ENCODE assay signal across 2 cellular contexts in genomic region chrX:150037041-150037440, GRCh38.
A peak's percentile ranks its signal among the peaks of the same experiment; 100 is the strongest.
TF ChIP-seq lines count a peak whose summit lies in the region.

No MANE protein-coding gene starts in this region.

TF ChIP-seq in IMR-90, 13 proteins besides CTCF, POLR2A, EP300 and RAD21:
- TF ChIP-seq NFE2L2 (IDR thresholded peaks at IDR 0.05; ENCODE audit: low read depth, low read length) (no peak), BHLHE40 (IDR thresholded peaks at IDR 0.05; ENCODE audit: low read depth, low read length) (peak; percentile 48), CHD1 (IDR thresholded peaks at IDR 0.05; ENCODE audit: low read depth, low read length) (no peak)
TF ChIP-seq in IMR-90: peak in this region for 1.

TF ChIP-seq in HepG2, 621 proteins besides CTCF, POLR2A, EP300 and RAD21 (continues in another document):
- TF ChIP-seq KAT2B (IDR thresholded peaks at IDR 0.05; ENCODE audit: borderline replicate concordance, low read depth, low read length) (no peak), NFAT5 (CRISPR knock-in tag; IDR thresholded peaks at IDR 0.05) (no peak), GABPA (IDR thresholded peaks at IDR 0.05; ENCODE audit: low read depth, low read length) (no peak), GABPA (CRISPR knock-in tag; IDR thresholded peaks at IDR 0.05; ENCODE audit: low read depth) (peak; percentile 30; the same call in 1 of the 2 replicates), ZNF121 (CRISPR knock-in tag; IDR thresholded peaks at IDR 0.05) (no peak), SNAI1 (CRISPR knock-in tag; IDR thresholded peaks at IDR 0.05; ENCODE audit: borderline replicate concordance) (no peak), ZNF550 (CRISPR knock-in tag; IDR thresholded peaks at IDR 0.05; ENCODE audit: borderline replicate concordance) (no peak), RFX5 (IDR thresholded peaks at IDR 0.05; ENCODE audit: low read depth, low read length) (no peak), NR2F1 (CRISPR knock-in tag; IDR thresholded peaks at IDR 0.05) (peak; percentile 86 to 87), FOXK1 (CRISPR knock-in tag; IDR thresholded peaks at IDR 0.05; ENCODE audit: borderline replicate concordance, low read depth) (peak; percentile 27; the same call in 1 of the 2 replicates), FUBP1 (CRISPR knock-in tag; IDR thresholded peaks at IDR 0.05; ENCODE audit: borderline replicate concordance) (no peak), NFIC (IDR thresholded peaks at IDR 0.05; ENCODE audit: low read length) (0 out of 2 replicates have a peak, but pooled peaks have one; percentile 40), DMTF1 (CRISPR knock-in tag; IDR thresholded peaks at IDR 0.05) (no peak), ZSCAN29 (CRISPR knock-in tag; conservative IDR thresholded peaks at IDR 0.05) (no peak), PAXIP1 (CRISPR knock-in tag; conservative IDR thresholded peaks at IDR 0.05) (peak; percentile 56; the same call in 1 of the 2 replicates), BHLHE40 (IDR thresholded peaks at IDR 0.05; ENCODE audit: low read length) (peak; percentile 67; the same call in 1 of the 2 replicates), SMAD9 (CRISPR knock-in tag; IDR thresholded peaks at IDR 0.05) (no peak), KLF13 (CRISPR knock-in tag; IDR thresholded peaks at IDR 0.05) (no peak), TMF1 (CRISPR knock-in tag; IDR thresholded peaks at IDR 0.05; ENCODE audit: low read depth) (no peak), ZNF557 (CRISPR knock-in tag; IDR thresholded peaks at IDR 0.05) (no peak), GABPB1 (CRISPR knock-in tag; IDR thresholded peaks at IDR 0.05) (no peak), CERS6 (CRISPR knock-in tag; IDR thresholded peaks at IDR 0.05) (no peak), WIZ (CRISPR knock-in tag; IDR thresholded peaks at IDR 0.05) (no peak), SOX5 (CRISPR knock-in tag; IDR thresholded peaks at IDR 0.05; ENCODE audit: borderline replicate concordance) (peak; percentile 51; the same call in 1 of the 2 replicates), ZHX1 (CRISPR knock-in tag; IDR thresholded peaks at IDR 0.05; ENCODE audit: low read depth) (no peak), NR2F6 (IDR thresholded peaks at IDR 0.05) (peak; percentile 85), NR2F6 (CRISPR knock-in tag; IDR thresholded peaks at IDR 0.05) (peak; percentile 87), ATF7-NPFF (CRISPR knock-in tag; IDR thresholded peaks at IDR 0.05; ENCODE audit: low read depth) (no peak), THAP11 (CRISPR knock-in tag; IDR thresholded peaks at IDR 0.05) (no peak), RNF219 (CRISPR knock-in tag; IDR thresholded peaks at IDR 0.05) (no peak), CEBPB (IDR thresholded peaks at IDR 0.05; ENCODE audit: borderline replicate concordance, low read depth, low read length) (0 out of 2 replicates have a peak, but pooled peaks have one; percentile 6)
- TF ChIP-seq, protein P1, sequence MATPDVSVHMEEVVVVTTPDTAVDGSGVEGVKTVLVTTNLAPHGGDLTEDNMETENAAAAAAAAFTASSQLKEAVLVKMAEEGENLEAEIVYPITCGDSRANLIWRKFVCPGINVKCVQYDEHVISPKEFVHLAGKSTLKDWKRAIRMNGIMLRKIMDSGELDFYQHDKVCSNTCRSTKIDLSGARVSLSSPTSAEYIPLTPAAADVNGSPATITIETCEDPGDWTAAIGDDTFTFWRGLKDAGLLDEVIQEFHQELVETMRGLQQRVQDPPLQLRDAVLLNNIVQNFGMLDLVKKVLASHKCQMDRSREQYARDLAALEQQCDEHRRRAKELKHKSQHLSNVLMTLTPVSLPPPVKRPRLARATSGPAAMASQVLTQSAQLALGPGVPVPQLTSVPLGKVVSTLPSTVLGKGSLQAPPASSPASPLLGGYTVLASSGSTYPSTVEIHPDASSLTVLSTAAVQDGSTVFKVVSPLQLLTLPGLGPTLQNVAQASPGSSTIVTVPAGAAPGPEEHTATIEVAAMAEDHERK (CRISPR knock-in tag; IDR thresholded peaks at IDR 0.05; ENCODE audit: low read depth), result no peak
- TF ChIP-seq, protein P2, sequence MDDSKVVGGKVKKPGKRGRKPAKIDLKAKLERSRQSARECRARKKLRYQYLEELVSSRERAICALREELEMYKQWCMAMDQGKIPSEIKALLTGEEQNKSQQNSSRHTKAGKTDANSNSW (CRISPR knock-in tag; IDR thresholded peaks at IDR 0.05; ENCODE audit: borderline replicate concordance), result no peak
- TF ChIP-seq, protein P3, sequence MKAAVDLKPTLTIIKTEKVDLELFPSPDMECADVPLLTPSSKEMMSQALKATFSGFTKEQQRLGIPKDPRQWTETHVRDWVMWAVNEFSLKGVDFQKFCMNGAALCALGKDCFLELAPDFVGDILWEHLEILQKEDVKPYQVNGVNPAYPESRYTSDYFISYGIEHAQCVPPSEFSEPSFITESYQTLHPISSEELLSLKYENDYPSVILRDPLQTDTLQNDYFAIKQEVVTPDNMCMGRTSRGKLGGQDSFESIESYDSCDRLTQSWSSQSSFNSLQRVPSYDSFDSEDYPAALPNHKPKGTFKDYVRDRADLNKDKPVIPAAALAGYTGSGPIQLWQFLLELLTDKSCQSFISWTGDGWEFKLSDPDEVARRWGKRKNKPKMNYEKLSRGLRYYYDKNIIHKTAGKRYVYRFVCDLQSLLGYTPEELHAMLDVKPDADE (CRISPR knock-in tag; IDR thresholded peaks at IDR 0.05), result no peak
